Comparison of ENCODE assay signal across 34 cellular contexts in the genomic region with DNA sequence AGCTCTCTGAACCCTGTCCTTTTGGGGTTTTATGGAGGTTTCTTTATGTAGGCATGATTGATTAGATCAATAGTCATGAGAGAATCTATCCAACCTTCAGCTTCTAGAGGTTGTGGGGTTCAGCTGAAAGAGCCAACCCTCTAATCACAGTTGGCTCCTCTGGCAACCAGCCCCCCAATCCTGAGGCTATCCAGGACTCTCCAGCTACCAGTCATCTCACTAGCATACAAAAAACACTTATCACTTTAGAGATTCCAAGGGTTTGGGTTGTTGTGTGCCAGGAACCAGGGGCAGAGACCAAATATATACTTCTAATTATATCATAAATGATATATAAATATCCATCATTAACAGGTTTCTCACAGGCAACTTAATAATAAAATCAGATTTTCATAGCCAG.
"Had no signal": no experiment of that assay in that cellular context is flagged by ENCODE, and none has a peak within 500 bp of the region (broad histone marks: within the 10 kb centered on the region; RNA-seq: fewer than 3 reads in every experiment).

No MANE protein-coding gene starts in this region.

- H3K4me1 ChIP-seq: colonic mucosa had no signal

- H3K27ac ChIP-seq: adrenal gland, body of pancreas, colonic mucosa, epithelial cell of prostate, esophagus squamous epithelium, gastroesophageal sphincter, WERI-Rb-1 had no signal

- H3K4me1 Mint-ChIP-seq: activated CD4-positive, alpha-beta T cell treated with anti-CD3 and anti-CD28 coated beads, Interleukin-2, amount 10 ng/mL, durations not matched to agents 24 days and 14 days; activated CD8-positive, alpha-beta memory T cell treated with anti-CD3 and anti-CD28 coated beads, Interleukin-2, amount 10 ng/mL, durations not matched to agents 7 days and 5 days; activated naive CD8-positive, alpha-beta T cell treated with anti-CD3 and anti-CD28 coated beads, Interleukin-2, amount 50 U/mL, for 24 hours had no signal

- DNase-seq: activated CD4-positive, alpha-beta memory T cell treated with anti-CD3 and anti-CD28 coated beads for 36 hours; activated CD4-positive, alpha-beta T cell treated with anti-CD3 and anti-CD28 coated beads for 36 hours; activated CD4-positive, alpha-beta T cell treated with anti-CD3 and anti-CD28 coated beads, Interleukin-2, amount 10 ng/mL, durations not matched to agents 24 days and 14 days; activated CD4-positive, CD25-positive, alpha-beta regulatory T cell; activated CD4-positive, CD25-positive, alpha-beta regulatory T cell treated with anti-CD3 and anti-CD28 coated beads, Interleukin-2, amount 50 U/mL, for 72 hours; activated CD8-positive, alpha-beta memory T cell treated with anti-CD3 and anti-CD28 coated beads, Interleukin-2, amount 10 ng/mL, durations not matched to agents 7 days and 5 days; activated CD8-positive, alpha-beta memory T cell treated with anti-CD3 and anti-CD28 coated beads, Interleukin-2, amount 50 U/mL, for 4 hours; activated CD8-positive, alpha-beta T cell treated with anti-CD3 and anti-CD28 coated beads, Interleukin-2, amount 10 ng/mL, durations not matched to agents 7 days and 5 days; activated effector memory CD4-positive, alpha-beta T cell treated with anti-CD3 and anti-CD28 coated beads, Interleukin-2, amount 50 U/mL, for 16 hours; activated naive CD4-positive, alpha-beta T cell treated with anti-CD3 and anti-CD28 coated beads for 36 hours; activated naive CD8-positive, alpha-beta T cell treated with anti-CD3 and anti-CD28 coated beads for 36 hours; activated naive CD8-positive, alpha-beta T cell treated with anti-CD3 and anti-CD28 coated beads, Interleukin-2, amount 50 U/mL, for 24 hours; activated T-cell treated with anti-CD3 and anti-CD28 coated beads, Interleukin-2, amount 50 U/mL, for 1 hour; activated T-cell treated with anti-CD3 and anti-CD28 coated beads, Interleukin-2, amount 50 U/mL, for 48 hours; adrenal gland; amygdala; aorta; body of pancreas; central memory CD4-positive, alpha-beta T cell; cerebellar nuclear complex; colonic mucosa; effector CD8-positive, alpha-beta T cell; esophagus squamous epithelium; foreskin melanocyte; T-helper 1 cell; T-helper 17 cell; T1000; WERI-Rb-1 had no signal

- H3K9me3 Mint-ChIP-seq: activated CD4-positive, alpha-beta T cell treated with anti-CD3 and anti-CD28 coated beads, Interleukin-2, amount 10 ng/mL, durations not matched to agents 24 days and 14 days had no signal

- H3K9me3 ChIP-seq: adrenal gland, body of pancreas, colonic mucosa, esophagus squamous epithelium, gastroesophageal sphincter had no signal

- H3K27me3 Mint-ChIP-seq: activated CD4-positive, alpha-beta memory T cell treated with anti-CD3 and anti-CD28 coated beads for 36 hours; activated CD4-positive, alpha-beta T cell treated with anti-CD3 and anti-CD28 coated beads for 36 hours; activated CD4-positive, alpha-beta T cell treated with anti-CD3 and anti-CD28 coated beads, Interleukin-2, amount 10 ng/mL, durations not matched to agents 24 days and 14 days; activated CD8-positive, alpha-beta memory T cell treated with anti-CD3 and anti-CD28 coated beads, Interleukin-2, amount 10 ng/mL, durations not matched to agents 7 days and 5 days; activated naive CD4-positive, alpha-beta T cell treated with anti-CD3 and anti-CD28 coated beads, Interleukin-2, amount 50 U/mL, for 24 hours; activated naive CD8-positive, alpha-beta T cell treated with anti-CD3 and anti-CD28 coated beads for 36 hours; activated naive CD8-positive, alpha-beta T cell treated with anti-CD3 and anti-CD28 coated beads, Interleukin-2, amount 50 U/mL, for 24 hours; T-helper 17 cell had no signal

- H3K27ac Mint-ChIP-seq: activated CD4-positive, alpha-beta memory T cell treated with anti-CD3 and anti-CD28 coated beads for 36 hours; activated CD4-positive, alpha-beta T cell treated with anti-CD3 and anti-CD28 coated beads for 36 hours; activated CD4-positive, alpha-beta T cell treated with anti-CD3 and anti-CD28 coated beads, Interleukin-2, amount 10 ng/mL, durations not matched to agents 24 days and 14 days; activated CD8-positive, alpha-beta memory T cell treated with anti-CD3 and anti-CD28 coated beads, Interleukin-2, amount 10 ng/mL, durations not matched to agents 7 days and 5 days; activated CD8-positive, alpha-beta T cell treated with anti-CD3 and anti-CD28 coated beads, Interleukin-2, amount 10 ng/mL, durations not matched to agents 7 days and 5 days; activated naive CD4-positive, alpha-beta T cell treated with anti-CD3 and anti-CD28 coated beads for 36 hours; activated naive CD4-positive, alpha-beta T cell treated with anti-CD3 and anti-CD28 coated beads, Interleukin-2, amount 50 U/mL, for 24 hours; activated naive CD8-positive, alpha-beta T cell treated with anti-CD3 and anti-CD28 coated beads for 36 hours; activated naive CD8-positive, alpha-beta T cell treated with anti-CD3 and anti-CD28 coated beads, Interleukin-2, amount 50 U/mL, for 24 hours; activated T-helper 1 cell treated with anti-CD3 and anti-CD28 coated beads, Interleukin-12 subunit alpha, Interleukin-12 subunit beta, Interleukin-2, Interleukin-4 antibody, amounts not matched to agents 30 ng/mL and 10 ng/mL and 1 ng/mL, durations not matched to agents 14 hours and 24 hours and 36 hours; activated T-helper 2 cell treated with anti-CD3 and anti-CD28 coated beads, Interferon-gamma antibody, Interleukin-2, Interleukin-4, amounts not matched to agents 10 μg/mL and 5 μg/mL and 100 μg/mL, durations not matched to agents 14 hours and 24 hours and 36 hours; T-helper 17 cell; T-helper 2 cell treated with Interferon-gamma antibody and Interleukin-4, amounts not matched to agents 5 μg/mL and 100 μg/mL, for 36 hours had no signal

- ATAC-seq: activated CD4-positive, alpha-beta T cell treated with anti-CD3 and anti-CD28 coated beads for 36 hours; activated CD8-positive, alpha-beta memory T cell treated with anti-CD3 and anti-CD28 coated beads, Interleukin-2, amount 10 ng/mL, durations not matched to agents 7 days and 5 days; activated CD8-positive, alpha-beta T cell treated with anti-CD3 and anti-CD28 coated beads, Interleukin-2, amount 10 ng/mL, durations not matched to agents 7 days and 5 days; activated naive CD8-positive, alpha-beta T cell treated with anti-CD3 and anti-CD28 coated beads, Interleukin-2, amount 50 U/mL, for 24 hours; body of pancreas; gastroesophageal sphincter; T-helper 17 cell had no signal

- H3K27me3 ChIP-seq: adrenal gland, body of pancreas, colonic mucosa, esophagus squamous epithelium, gastroesophageal sphincter had no signal

- H3K36me3 ChIP-seq: adrenal gland, colonic mucosa, esophagus squamous epithelium, gastroesophageal sphincter, WERI-Rb-1 had no signal

- H3K4me3 Mint-ChIP-seq: activated CD4-positive, alpha-beta memory T cell treated with anti-CD3 and anti-CD28 coated beads for 36 hours; activated CD4-positive, alpha-beta T cell treated with anti-CD3 and anti-CD28 coated beads for 36 hours; activated CD4-positive, alpha-beta T cell treated with anti-CD3 and anti-CD28 coated beads, Interleukin-2, amount 10 ng/mL, durations not matched to agents 24 days and 14 days; activated CD8-positive, alpha-beta memory T cell treated with anti-CD3 and anti-CD28 coated beads, Interleukin-2, amount 10 ng/mL, durations not matched to agents 7 days and 5 days; activated CD8-positive, alpha-beta T cell treated with anti-CD3 and anti-CD28 coated beads, Interleukin-2, amount 10 ng/mL, durations not matched to agents 7 days and 5 days; activated naive CD4-positive, alpha-beta T cell treated with anti-CD3 and anti-CD28 coated beads for 36 hours; activated naive CD4-positive, alpha-beta T cell treated with anti-CD3 and anti-CD28 coated beads, Interleukin-2, amount 50 U/mL, for 24 hours; activated naive CD8-positive, alpha-beta T cell treated with anti-CD3 and anti-CD28 coated beads for 36 hours; activated naive CD8-positive, alpha-beta T cell treated with anti-CD3 and anti-CD28 coated beads, Interleukin-2, amount 50 U/mL, for 24 hours; activated T-helper 1 cell treated with anti-CD3 and anti-CD28 coated beads, Interleukin-12 subunit alpha, Interleukin-12 subunit beta, Interleukin-2, Interleukin-4 antibody, amounts not matched to agents 30 ng/mL and 10 ng/mL and 1 ng/mL, durations not matched to agents 14 hours and 24 hours and 36 hours; T-helper 17 cell; T-helper 2 cell treated with Interferon-gamma antibody and Interleukin-4, amounts not matched to agents 5 μg/mL and 100 μg/mL, for 36 hours had no signal

- H3K4me3 ChIP-seq: adrenal gland, body of pancreas, colonic mucosa, esophagus squamous epithelium, gastroesophageal sphincter had no signal
